ENCODE assay signal across 17 cellular contexts in the genomic region with DNA sequence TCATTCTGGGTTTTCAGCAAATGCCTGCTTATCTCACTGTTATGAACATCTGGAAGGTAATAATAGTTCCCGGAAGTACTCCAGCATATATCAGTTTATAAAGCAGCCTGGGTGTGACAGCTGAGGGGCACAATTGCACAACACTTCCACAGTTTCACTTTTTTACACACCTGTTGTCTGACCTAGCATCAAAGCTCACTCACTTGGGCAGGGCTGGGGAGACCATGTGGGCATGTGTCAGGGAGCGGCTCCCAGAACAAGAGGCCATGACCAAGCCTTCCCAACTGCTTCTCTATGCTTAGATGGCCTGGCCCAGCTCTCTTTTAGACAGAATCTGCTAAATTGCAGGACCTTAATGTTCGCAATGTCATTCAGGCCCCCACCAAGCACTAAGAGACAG. TPM values are rescaled to one million over a fixed set of nuclear protein-coding genes. Genes with fewer than 3 reads are reported as not detected.
A peak's percentile ranks its signal among the peaks of the same experiment; 100 is the strongest.
DNase-seq lines count a peak whose midpoint lies in the region; ATAC-seq and TF ChIP-seq lines count a peak whose summit lies in the region.
"Had no signal": no experiment of that assay in that cellular context is flagged by ENCODE, and none has a peak within 500 bp of the region (broad histone marks: within the 10 kb centered on the region; RNA-seq: fewer than 3 reads in every experiment).

No MANE protein-coding gene starts in this region.

- CTCF ChIA-PET in HEK293 (lab: Yijun Ruan, JAX) = interaction anchor here (0.7 to 1.0 kb wide), 2 partner anchors 13 to 148 kb away, joined by 3 read pairs; no protein-coding TSS in a partner anchor

- H3K9me3 Mint-ChIP-seq in stimulated activated naive B cell treated with anti-CD40 and anti-IgM and Interleukin-4, amounts not matched to agents 10 μg/mL and 1 μg/mL and 100 μg/mL, for 72 hours = no peaks in the 10 kb centered on the region
- H3K9me3 Mint-ChIP-seq: IgD-negative memory B cell had no signal

- H3K4me1 Mint-ChIP-seq in stimulated activated naive B cell treated with anti-CD40 and anti-IgM and Interleukin-4, amounts not matched to agents 10 μg/mL and 1 μg/mL and 100 μg/mL, for 72 hours = no peaks in the 10 kb centered on the region
- H3K4me1 Mint-ChIP-seq: CD14-positive monocyte had no signal

- H3K27ac Mint-ChIP-seq in stimulated activated naive B cell treated with anti-CD40 and anti-IgM and Interleukin-4, amounts not matched to agents 10 μg/mL and 1 μg/mL and 100 μg/mL, for 72 hours = peak overlapping the region; percentile 2
- H3K27ac Mint-ChIP-seq: CD14-positive monocyte, IgD-negative memory B cell had no signal

- H3K27ac ChIP-seq in HEK293 (ENCODE audit: extremely low read depth, low read depth, low read length) (no peak overlapping the region), ectodermal cell (ENCODE audit: insufficient read depth, low read depth, low read length, poor library complexity, severe bottlenecking) (peak overlapping the region; percentile 5)
- H3K27ac ChIP-seq: BLaER1 had no signal

- POLR2A ChIA-PET in HEK293 (lab: Yijun Ruan, JAX) = no interaction called here

- TF ChIP-seq CTCF in HEK293 (tag by site-specific recombination; IDR thresholded peaks at IDR 0.05) (no peak), mucosa of descending colon (IDR thresholded peaks at IDR 0.05) (no peak)

- peaks cover 27 to 51% of the 10 kb centered on the region in 2 donors for H3K27me3 Mint-ChIP-seq in stimulated activated naive B cell treated with anti-CD40 and anti-IgM and Interleukin-4, amounts not matched to agents 10 μg/mL and 1 μg/mL and 100 μg/mL, for 72 hours
- H3K27me3 Mint-ChIP-seq: CD4-positive, alpha-beta memory T cell; IgD-negative memory B cell had no signal

- H3K4me3 ChIP-seq in HEK293 (ENCODE audit: low read depth, low read length) (no peak overlapping the region), ectodermal cell (ENCODE audit: insufficient read depth, low read depth, low read length) (no peak overlapping the region), mucosa of descending colon (no peak overlapping the region)
- H3K4me3 ChIP-seq: BLaER1 had no signal

- DNase-seq in mucosa of descending colon = no peak
- DNase-seq in stimulated activated naive B cell treated with anti-CD40 and anti-IgM and Interleukin-4, amounts not matched to agents 10 μg/mL and 1 μg/mL and 100 μg/mL, for 72 hours = no peak
- DNase-seq in sciatic nerve (ENCODE audit: low spot score) = no peak
- DNase-seq in NCI-H2227 (lab: John Stamatoyannopoulos, UW; ENCODE audit: unreplicated experiment) = no peak
- no peak for DNase-seq in medulla oblongata (ENCODE audit: extremely low spot score)
- DNase-seq: 8988T; Calu3; CD4-positive, alpha-beta memory T cell; DMS79 treated with DMSO at 0.1 percent for 48 hours; GF-D8; GOT3 had no signal

- no peaks in the 10 kb centered on the region for H3K36me3 Mint-ChIP-seq in stimulated activated naive B cell treated with anti-CD40 and anti-IgM and Interleukin-4, amounts not matched to agents 10 μg/mL and 1 μg/mL and 100 μg/mL, for 72 hours
- H3K36me3 Mint-ChIP-seq: CD14-positive monocyte; CD4-positive, alpha-beta memory T cell had no signal

- 90 to 92% methylated on average over 3 of the region's 3 CpGs for WGBS in ectodermal cell, 2 experiments

- H3K4me3 Mint-ChIP-seq in stimulated activated naive B cell treated with anti-CD40 and anti-IgM and Interleukin-4, amounts not matched to agents 10 μg/mL and 1 μg/mL and 100 μg/mL, for 72 hours = no peak overlapping the region
- H3K4me3 Mint-ChIP-seq: IgD-negative memory B cell had no signal

- no peaks in the 10 kb centered on the region for H3K9me3 ChIP-seq in HEK293 (ENCODE audit: control insufficient read depth, insufficient read depth, low read depth, low read length)
- H3K9me3 ChIP-seq in ectodermal cell (ENCODE audit: control insufficient read depth, low read length) = no peaks in the 10 kb centered on the region
- no peaks in the 10 kb centered on the region for H3K9me3 ChIP-seq in mucosa of descending colon
- H3K9me3 ChIP-seq: BLaER1 had no signal

- H3K4me1 ChIP-seq in HEK293 (ENCODE audit: control insufficient read depth, insufficient read depth, low read length) (no peaks in the 10 kb centered on the region), ectodermal cell (ENCODE audit: control insufficient read depth, insufficient read depth, low read length) (peaks cover 19% of the 10 kb centered on the region), mucosa of descending colon (ENCODE audit: low read depth) (no peaks in the 10 kb centered on the region)
- H3K4me1 ChIP-seq: BLaER1 had no signal

- intact Hi-C loops in mucosa of descending colon (cut with DNase I, micrococcal nuclease) = no loop called here
- intact Hi-C loops in sciatic nerve (cut with DNase I) = no loop called here

- H3K27me3 ChIP-seq in ectodermal cell (ENCODE audit: control insufficient read depth, insufficient read depth, low read length, poor library complexity, severe bottlenecking) = no peaks in the 10 kb centered on the region
- H3K27me3 ChIP-seq: BLaER1 had no signal

- peak; percentile 85 for ATAC-seq in mucosa of descending colon
- ATAC-seq in stimulated activated naive B cell treated with anti-CD40 and anti-IgM and Interleukin-4, amounts not matched to agents 10 μg/mL and 1 μg/mL and 100 μg/mL, for 72 hours (replicated peaks) = no peak
- no peak for ATAC-seq in GM21390 (IDR thresholded peaks at IDR 0.05; ENCODE audit: unreplicated experiment)
- no peak for ATAC-seq in sciatic nerve

- no peaks in the 10 kb centered on the region for H3K36me3 ChIP-seq in HEK293 (ENCODE audit: control insufficient read depth in 2 of 2, insufficient read depth in 1 of 2, low read length in 2 of 2)
- H3K36me3 ChIP-seq in ectodermal cell (ENCODE audit: control insufficient read depth, insufficient read depth, low read length) = peaks cover 17% of the 10 kb centered on the region
- no peaks in the 10 kb centered on the region for H3K36me3 ChIP-seq in mucosa of descending colon (ENCODE audit: low read depth)
- H3K36me3 ChIP-seq: BLaER1 had no signal

TF ChIP-seq in HEK293, 187 proteins besides CTCF, POLR2A, EP300 and RAD21:
- TF ChIP-seq ZNF623 (tag by site-specific recombination; IDR thresholded peaks at IDR 0.05) = no peak
- TF ChIP-seq SCRT2 (tag by site-specific recombination; IDR thresholded peaks at IDR 0.05) = peak; percentile 52
- TF ChIP-seq EGR2 (tag by site-specific recombination; IDR thresholded peaks at IDR 0.05; ENCODE audit: low read depth) = no peak
- TF ChIP-seq ZNF138 (tag by site-specific recombination; IDR thresholded peaks at IDR 0.05; ENCODE audit: borderline replicate concordance) = no peak

RNA-seq across cellular contexts. Expression of a gene that starts 51.1 kb away (rescaled TPM):
- 44.8 TPM for polyA plus RNA-seq in ectodermal cell (2013, experiment 1 of 4)
- polyA plus RNA-seq in ectodermal cell (2013, experiment 2 of 4) = 42.4 TPM
- polyA plus RNA-seq in ectodermal cell (2013, experiment 3 of 4) = 28.5 TPM
- polyA plus RNA-seq in ectodermal cell (2013, experiment 4 of 4) = 38.6 TPM
- total RNA-seq in mucosa of descending colon (10 to 100 TPM; 13.3 to 25.3 (median 15.2) TPM), sciatic nerve (28.8 TPM)
